28 cellular contexts compared by ENCODE assay signal in genomic region chr20:54846948-54847347, GRCh38.
"Had no signal": no experiment of that assay in that cellular context is flagged by ENCODE, and none has a peak within 500 bp of the region (broad histone marks: within the 10 kb centered on the region; RNA-seq: fewer than 3 reads in every experiment).

No MANE protein-coding gene starts in this region.

- FAIRE-seq: colon, endometrium, endothelial cell of umbilical vein, frontal cortex had no signal

- H3K27me3 ChIP-seq: colonic mucosa, esophagus squamous epithelium, foreskin keratinocyte, gastrocnemius medialis, gastroesophageal sphincter had no signal

- H3K4me3 ChIP-seq: colonic mucosa, coronary artery, dorsolateral prefrontal cortex, esophagus muscularis mucosa, esophagus squamous epithelium, gastrocnemius medialis, gastroesophageal sphincter, heart left ventricle, heart right ventricle had no signal

- DNase-seq: colonic mucosa; cortex of kidney; dermis blood vessel endothelial cell; dorsolateral prefrontal cortex; effector CD4-positive, alpha-beta T cell; effector CD8-positive, alpha-beta T cell; effector memory CD4-positive, alpha-beta T cell; effector memory CD8-positive, alpha-beta T cell; endodermal cell; erythroblast; esophagus squamous epithelium; foreskin fibroblast; foreskin keratinocyte; foreskin melanocyte; gastrocnemius medialis; glutamatergic neuron; head of caudate nucleus; heart left ventricle; heart right ventricle had no signal

- ATAC-seq: effector memory CD8-positive, alpha-beta T cell; esophagus mucosa; foreskin keratinocyte; gastrocnemius medialis; gastroesophageal sphincter; heart left ventricle; heart right ventricle had no signal

- H3K9me3 ChIP-seq: colonic mucosa, esophagus muscularis mucosa, esophagus squamous epithelium, gastrocnemius medialis, gastroesophageal sphincter, heart left ventricle, heart right ventricle had no signal

- H3K4me1 ChIP-seq: colonic mucosa, esophagus muscularis mucosa, esophagus squamous epithelium, foreskin keratinocyte, gastrocnemius medialis, gastroesophageal sphincter, heart left ventricle, heart right ventricle had no signal

- H3K36me3 ChIP-seq: colonic mucosa, esophagus muscularis mucosa, esophagus squamous epithelium, gastrocnemius medialis, gastroesophageal sphincter, heart left ventricle, heart right ventricle had no signal

- H3K27ac ChIP-seq: colonic mucosa, coronary artery, dorsolateral prefrontal cortex, epithelial cell of prostate, esophagus muscularis mucosa, esophagus squamous epithelium, foreskin keratinocyte, gastrocnemius medialis, gastroesophageal sphincter, heart left ventricle, heart right ventricle had no signal
